ENCODE assay signal across 4 cellular contexts in genomic region chr1:46694676-46695075, GRCh38. TPM values are rescaled to one million over a fixed set of nuclear protein-coding genes. Genes with fewer than 3 reads are reported as not detected.
"Had no signal": no experiment of that assay in that cellular context is flagged by ENCODE, and none has a peak within 500 bp of the region (broad histone marks: within the 10 kb centered on the region; RNA-seq: fewer than 3 reads in every experiment).

No MANE protein-coding gene starts in this region.

RNA-seq across cellular contexts. Expression of gene TEX38, which starts 23.0 kb away (rescaled TPM):
- total RNA-seq: HepG2, HT1080, IMR-90 had no signal
- polyA plus RNA-seq: IgD-negative memory B cell, IMR-90 had no signal
